9 cellular contexts compared by ENCODE assay signal in the genomic region with DNA sequence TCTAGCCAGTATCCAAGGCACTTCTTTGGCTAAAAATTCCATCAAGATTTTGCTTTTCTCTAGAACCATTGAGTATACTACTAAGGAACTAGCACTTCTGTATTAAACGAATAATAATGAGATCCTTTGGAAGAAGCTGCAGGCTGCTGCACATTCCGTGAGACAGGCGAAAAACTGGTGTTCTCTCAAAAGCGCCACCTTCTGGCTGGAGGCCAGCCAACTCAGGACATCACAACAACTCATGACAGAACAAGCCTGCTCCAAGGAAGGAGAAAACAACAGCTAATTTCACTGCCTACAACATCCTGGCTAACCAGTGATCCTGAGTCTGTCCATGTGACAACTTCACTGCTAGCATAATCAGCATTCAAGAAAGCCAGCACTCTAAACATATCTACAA.
DNase-seq lines count a peak whose midpoint lies in the region; ATAC-seq and TF ChIP-seq lines count a peak whose summit lies in the region.
"Had no signal": no experiment of that assay in that cellular context is flagged by ENCODE, and none has a peak within 500 bp of the region (broad histone marks: within the 10 kb centered on the region; RNA-seq: fewer than 3 reads in every experiment).

No MANE protein-coding gene starts in this region.

- no peaks in the 10 kb centered on the region for H3K27me3 ChIP-seq in SJSA1 (replicated peaks)
- H3K27me3 ChIP-seq: BLaER1 treated with 17β-estradiol and CSF1 and Interleukin-3, amounts not matched to agents 10 nM and 100 nM had no signal

- peak; percentile 34 for TF ChIP-seq CTCF in epithelial cell of esophagus (IDR thresholded peaks at IDR 0.05; ENCODE audit: insufficient read depth, low read depth, low read length, missing control alignments)

- no peak overlapping the region for H3K27ac ChIP-seq in SJSA1
- H3K27ac ChIP-seq: BLaER1 treated with 17β-estradiol and CSF1 and Interleukin-3, amounts not matched to agents 10 nM and 100 nM had no signal

- no peak overlapping the region for H3K4me3 ChIP-seq in SJSA1
- no peak overlapping the region for H3K4me3 ChIP-seq in epithelial cell of esophagus (ENCODE audit: low read length)
- H3K4me3 ChIP-seq: BLaER1 treated with 17β-estradiol and CSF1 and Interleukin-3, amounts not matched to agents 10 nM and 100 nM had no signal

- no peaks in the 10 kb centered on the region for H3K4me1 ChIP-seq in SJSA1 (replicated peaks)
- H3K4me1 ChIP-seq: BLaER1 treated with 17β-estradiol and CSF1 and Interleukin-3, amounts not matched to agents 10 nM and 100 nM had no signal

- ATAC-seq in HG02623 (IDR thresholded peaks at IDR 0.05; ENCODE audit: unreplicated experiment) (peak; percentile 50), HG03108 (IDR thresholded peaks at IDR 0.05; ENCODE audit: unreplicated experiment) (no peak)

- H3K36me3 ChIP-seq in SJSA1 = no peaks in the 10 kb centered on the region
- H3K36me3 ChIP-seq: BLaER1 treated with 17β-estradiol and CSF1 and Interleukin-3, amounts not matched to agents 10 nM and 100 nM had no signal

- no peaks in the 10 kb centered on the region for H3K9me3 ChIP-seq in SJSA1 (replicated peaks)

- DNase-seq in NCI-H146 (lab: John Stamatoyannopoulos, UW) = peak; percentile 42
- DNase-seq in NCI-H146 treated with DMSO at 0.1 percent for 48 hours (lab: John Stamatoyannopoulos, UW; ENCODE audit: unreplicated experiment) = no peak
- DNase-seq in SJSA1 (ENCODE audit: low read depth in 1 of 2, low spot score in 2 of 2) = peak; percentile 29 to 59
- DNase-seq in epithelial cell of esophagus (ENCODE audit: low read depth) = peak; percentile 56
- DNase-seq in stimulated activated CD4-positive, alpha-beta T cell treated with anti-CD3 and anti-CD28 coated beads, Interleukin-4, amount 100 ng/mL, for 1 hour = peak; percentile 25
- no peak for DNase-seq in GM19238 (ENCODE audit: insufficient read length, low spot score)

Comparison
In these comparisons a context has a peak if more than half of its experiments do, and no peak if none do; other contexts are left out.
1. DNase-seq: peak in NCI-H146 (single experiment), SJSA1 (2 of 2), epithelial cell of esophagus (single experiment) and stimulated activated CD4-positive, alpha-beta T cell treated with anti-CD3 and anti-CD28 coated beads, Interleukin-4, amount 100 ng/mL, for 1 hour (single experiment); none in NCI-H146 treated with DMSO at 0.1 percent for 48 hours (single experiment) and GM19238 (single experiment).